In the genomic region with DNA sequence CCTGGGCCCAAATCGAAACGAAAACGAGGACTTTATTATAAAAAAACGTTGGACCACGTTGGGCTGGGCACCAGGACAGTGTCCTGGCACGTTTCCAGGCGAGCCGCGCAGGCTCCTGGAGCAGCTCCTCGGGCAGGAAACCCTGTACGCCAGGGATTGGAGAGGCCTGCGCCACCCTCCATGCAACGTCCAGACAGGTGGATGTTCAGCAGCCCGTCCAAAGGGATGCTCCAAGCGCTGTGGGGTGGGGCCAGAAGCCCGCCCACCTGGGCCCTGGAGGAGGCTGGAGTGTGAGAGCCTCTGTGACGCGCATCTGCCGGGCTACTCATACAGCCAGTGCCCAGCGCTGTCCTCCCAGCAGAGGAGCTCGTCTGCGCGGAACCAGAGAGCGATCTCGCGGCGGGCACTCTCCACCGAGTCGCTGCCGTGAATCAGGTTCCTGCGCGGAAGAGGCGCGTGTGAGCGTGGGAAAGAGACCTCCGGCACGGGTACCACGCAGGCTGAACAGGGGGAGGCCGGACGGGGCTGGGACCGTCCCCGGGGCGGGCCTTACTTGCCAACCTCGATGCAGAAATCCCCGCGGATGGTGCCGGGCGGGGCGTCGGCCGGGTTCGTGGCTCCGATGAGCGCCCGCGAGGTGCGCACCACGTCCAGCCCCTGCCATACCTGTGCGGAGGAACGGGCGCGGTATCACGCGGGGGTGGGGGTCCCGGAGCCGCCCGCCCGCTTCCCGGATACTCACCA, we compare ENCODE assay signal across 8 cellular contexts. TPM values are rescaled to one million over a fixed set of nuclear protein-coding genes. Genes with fewer than 3 reads are reported as not detected.
DNase-seq lines count a peak whose midpoint lies in the region; ATAC-seq and TF ChIP-seq lines count a peak whose summit lies in the region.

No MANE protein-coding gene starts in this region.

- H3K4me3 ChIP-seq in endocrine pancreas (ENCODE audit: control insufficient read depth, insufficient read depth, low read length), result no peak overlapping the region

- POLR2A ChIA-PET in activated CD8-positive, alpha-beta T cell treated with anti-CD3 and anti-CD28 coated beads for 36 hours (lab: Charles Lee), result interaction anchor here (0.7 to 3.2 kb wide), 14 partner anchors 9 to 195 kb away, joined by 3 to 15 read pairs (median 4); partner anchors contain the start of genes FAHD1, HAGH, JPT2 and MAPK8IP3

- peak overlapping the region; percentile 84 for H3K27ac Mint-ChIP-seq in activated CD8-positive, alpha-beta T cell treated with anti-CD3 and anti-CD28 coated beads for 36 hours
- peak overlapping the region; percentile 82 for H3K27ac Mint-ChIP-seq in mesothelial cell of epicardium

- intact Hi-C loops in activated CD8-positive, alpha-beta T cell treated with anti-CD3 and anti-CD28 coated beads for 36 hours (cut with micrococcal nuclease), result loop anchor here (1.0 kb wide), 1 partner anchor 12 kb away; the partner anchor contains the start of genes NUBP2 and SPSB3

- peak; percentile 25 for ATAC-seq in activated CD8-positive, alpha-beta T cell treated with anti-CD3 and anti-CD28 coated beads for 36 hours
- peak; percentile 16 for ATAC-seq in stimulated activated naive CD8-positive, alpha-beta T cell treated with anti-CD3 and anti-CD28 coated beads, Interleukin-15, Interleukin-2, amounts not matched to agents 100 U/mL and 50 U/mL, for 24 hours
- ATAC-seq in HG03159 (IDR thresholded peaks at IDR 0.05; ENCODE audit: unreplicated experiment), result no peak

- H3K4me1 ChIP-seq in endocrine pancreas (ENCODE audit: control insufficient read depth, insufficient read depth, low read length), result no peaks in the 10 kb centered on the region

- peaks cover 14% of the 10 kb centered on the region for H3K4me1 Mint-ChIP-seq in activated CD8-positive, alpha-beta T cell treated with anti-CD3 and anti-CD28 coated beads for 36 hours (ENCODE audit: low read depth)
- H3K4me1 Mint-ChIP-seq in mesothelial cell of epicardium, result peaks cover 21% of the 10 kb centered on the region

- DNase-seq in DMS153 treated with DMSO at 0.1 percent for 48 hours (lab: John Stamatoyannopoulos, UW; ENCODE audit: unreplicated experiment), result peak; percentile 75
- peak; percentile 94 for DNase-seq in NCI-H2029 (lab: John Stamatoyannopoulos, UW)
- DNase-seq in activated CD8-positive, alpha-beta T cell treated with anti-CD3 and anti-CD28 coated beads for 36 hours, result peak; percentile 76
- DNase-seq in mesothelial cell of epicardium (ENCODE audit: low spot score in 2 of 2, unreplicated experiment in 2 of 2), result no peak
- DNase-seq in stimulated activated naive CD8-positive, alpha-beta T cell treated with anti-CD3 and anti-CD28 coated beads, Interleukin-15, Interleukin-2, amounts not matched to agents 100 U/mL and 50 U/mL, for 24 hours, result peak; percentile 71
- no peak for DNase-seq in UCSD-AML1 (lab: John Stamatoyannopoulos, UW; ENCODE audit: unreplicated experiment)

- no peak for TF ChIP-seq CTCF in activated CD8-positive, alpha-beta T cell treated with anti-CD3 and anti-CD28 coated beads for 36 hours (IDR thresholded peaks at IDR 0.05)
- no peak for TF ChIP-seq CTCF in mesothelial cell of epicardium (IDR thresholded peaks at IDR 0.05; ENCODE audit: unreplicated experiment)

- no peaks in the 10 kb centered on the region for H3K9me3 ChIP-seq in endocrine pancreas (ENCODE audit: control insufficient read depth, low read length)

- H3K9me3 Mint-ChIP-seq in activated CD8-positive, alpha-beta T cell treated with anti-CD3 and anti-CD28 coated beads for 36 hours, result no peaks in the 10 kb centered on the region
- no peaks in the 10 kb centered on the region for H3K9me3 Mint-ChIP-seq in mesothelial cell of epicardium

- H3K36me3 ChIP-seq in endocrine pancreas (ENCODE audit: control insufficient read depth, insufficient read depth, low read length), result no peaks in the 10 kb centered on the region

- H3K36me3 Mint-ChIP-seq in activated CD8-positive, alpha-beta T cell treated with anti-CD3 and anti-CD28 coated beads for 36 hours (ENCODE audit: low read depth), result peaks cover 12% of the 10 kb centered on the region
- peaks cover 5% of the 10 kb centered on the region for H3K36me3 Mint-ChIP-seq in mesothelial cell of epicardium

- peak overlapping the region; percentile 100 for H3K4me3 Mint-ChIP-seq in activated CD8-positive, alpha-beta T cell treated with anti-CD3 and anti-CD28 coated beads for 36 hours
- peak overlapping the region; percentile 94 for H3K4me3 Mint-ChIP-seq in mesothelial cell of epicardium

- H3K27me3 Mint-ChIP-seq in activated CD8-positive, alpha-beta T cell treated with anti-CD3 and anti-CD28 coated beads for 36 hours, result no peaks in the 10 kb centered on the region
- no peaks in the 10 kb centered on the region for H3K27me3 Mint-ChIP-seq in mesothelial cell of epicardium (ENCODE audit: low read depth)

- no peaks in the 10 kb centered on the region for H3K27me3 ChIP-seq in endocrine pancreas (ENCODE audit: control insufficient read depth, insufficient read depth, low read length)

- peak overlapping the region; percentile 2 for H3K9ac ChIP-seq in endocrine pancreas (ENCODE audit: control insufficient read depth, insufficient read depth, low read length)

- CTCF ChIA-PET in activated CD8-positive, alpha-beta T cell treated with anti-CD3 and anti-CD28 coated beads for 36 hours (lab: Charles Lee), result interaction anchor here (3.4 kb wide), 1 partner anchor 12 kb away, joined by 36 read pairs; the partner anchor contains the start of genes NUBP2 and SPSB3

RNA-seq across cellular contexts. Expression of gene NME3, which starts 0.8 kb away (rescaled TPM):
- total RNA-seq in activated CD8-positive, alpha-beta T cell treated with anti-CD3 and anti-CD28 coated beads for 36 hours, result 10 to 100 TPM; 37.8 to 39.6 TPM
- total RNA-seq in mesothelial cell of epicardium, result 56.6 to 58.4 TPM (median 57.7 TPM) in 3 replicates

RNA-seq across cellular contexts. Expression of gene EME2, which starts 2.1 kb away (rescaled TPM):
- 10 to 100 TPM; 15.5 to 15.6 TPM for total RNA-seq in activated CD8-positive, alpha-beta T cell treated with anti-CD3 and anti-CD28 coated beads for 36 hours
- 32.3 to 41.5 TPM (median 35.2 TPM) in 3 replicates for total RNA-seq in mesothelial cell of epicardium

RNA-seq across cellular contexts. Expression of gene MRPS34, which starts 2.4 kb away (rescaled TPM):
- total RNA-seq in activated CD8-positive, alpha-beta T cell treated with anti-CD3 and anti-CD28 coated beads for 36 hours, result 100 to 1,000 TPM; 175 to 193 TPM
- 62.2 to 65.3 TPM (median 63.9 TPM) in 3 replicates for total RNA-seq in mesothelial cell of epicardium

RNA-seq across cellular contexts. Expression of gene SPSB3, which starts 11.9 kb away (rescaled TPM):
- 10 to 100 TPM; 14.4 to 15.2 TPM for total RNA-seq in activated CD8-positive, alpha-beta T cell treated with anti-CD3 and anti-CD28 coated beads for 36 hours
- 49.6 to 51.4 TPM (median 50.0 TPM) in 3 replicates for total RNA-seq in mesothelial cell of epicardium

RNA-seq across cellular contexts. Expression of gene NUBP2, which starts 12.3 kb away (rescaled TPM):
- total RNA-seq in activated CD8-positive, alpha-beta T cell treated with anti-CD3 and anti-CD28 coated beads for 36 hours, result 10 to 100 TPM; 43.5 to 45.0 TPM
- 62.9 to 65.3 TPM (median 63.6 TPM) in 3 replicates for total RNA-seq in mesothelial cell of epicardium

Comparison
In these comparisons a context has a peak if more than half of its experiments do, and no peak if none do; other contexts are left out.
1. DNase-seq: peak in DMS153 treated with DMSO at 0.1 percent for 48 hours (single experiment), NCI-H2029 (single experiment), activated CD8-positive, alpha-beta T cell treated with anti-CD3 and anti-CD28 coated beads for 36 hours (single experiment) and stimulated activated naive CD8-positive, alpha-beta T cell treated with anti-CD3 and anti-CD28 coated beads, Interleukin-15, Interleukin-2, amounts not matched to agents 100 U/mL and 50 U/mL, for 24 hours (single experiment); none in mesothelial cell of epicardium (0 of 2) and UCSD-AML1 (single experiment).